ENCODE assay signal across 13 cellular contexts in the genomic region with DNA sequence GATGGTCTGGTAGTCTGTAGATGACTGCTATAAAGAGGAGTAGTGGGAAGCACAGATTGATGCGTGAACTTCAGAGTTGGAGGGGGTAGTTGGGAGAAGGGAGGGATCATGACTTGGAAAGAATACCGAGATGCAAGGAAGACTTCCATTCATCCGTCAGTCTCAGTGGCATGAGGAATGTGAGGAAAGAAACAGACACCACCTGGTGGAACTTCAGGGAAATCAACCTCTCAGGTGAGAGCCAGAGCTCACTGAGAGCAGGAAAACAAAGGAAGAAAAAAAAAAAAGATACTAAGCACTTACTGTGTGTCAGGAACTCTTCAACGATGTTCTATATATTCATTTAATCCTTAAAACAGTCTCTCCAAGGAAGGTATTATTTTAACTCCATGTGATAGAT.
DNase-seq lines count a peak whose midpoint lies in the region; ATAC-seq and TF ChIP-seq lines count a peak whose summit lies in the region.
"Had no signal": no experiment of that assay in that cellular context is flagged by ENCODE, and none has a peak within 500 bp of the region (broad histone marks: within the 10 kb centered on the region; RNA-seq: fewer than 3 reads in every experiment).

No MANE protein-coding gene starts in this region.

- H3K27ac Mint-ChIP-seq in endodermal cell, result no peak overlapping the region
- H3K27ac Mint-ChIP-seq: T-cell had no signal

- H3K27me3 ChIP-seq in endodermal cell (ENCODE audit: control insufficient read depth, insufficient read depth, low read length, poor library complexity, severe bottlenecking), result no peaks in the 10 kb centered on the region
- H3K27me3 ChIP-seq: cardiac muscle cell, sigmoid colon had no signal

- no peaks in the 10 kb centered on the region for H3K27me3 Mint-ChIP-seq in endodermal cell (ENCODE audit: insufficient read depth)
- H3K27me3 Mint-ChIP-seq: T-cell had no signal

- peak; percentile 83 for TF ChIP-seq CTCF in endodermal cell (conservative IDR thresholded peaks at IDR 0.05)

- peak in 2 of 3 experiments; percentile 0 to 41 for DNase-seq in NCI-H1417 (lab: John Stamatoyannopoulos, UW)
- no peak for DNase-seq in NCI-H1417 treated with DMSO at 0.1 percent for 48 hours (lab: John Stamatoyannopoulos, UW)
- DNase-seq in M059J (ENCODE audit: low read depth), result peak; percentile 2
- peak; percentile 68 for DNase-seq in endodermal cell
- DNase-seq in renal cortical epithelial cell (ENCODE audit: low read depth), result peak; percentile 15
- DNase-seq in posterior vena cava (ENCODE audit: low spot score), result no peak
- no peak for DNase-seq in NK-92 treated with Interleukin-12 subunit alpha and Interleukin-12 subunit beta, amount 100 ng/mL, for 24 hours (lab: John Stamatoyannopoulos, UW)
- DNase-seq: activated effector memory CD4-positive, alpha-beta T cell treated with Interleukin-2 at 50 U/mL for 16 hours; sigmoid colon; T-cell had no signal

- H3K9ac ChIP-seq in endodermal cell (ENCODE audit: extremely low read depth, low read length, poor library complexity, severe bottlenecking), result no peak overlapping the region

- 55% methylated on average over 3 of the region's 4 CpGs for WGBS in endodermal cell (ENCODE audit: insufficient coverage in 1 of 2, insufficient read length in 1 of 2), 2 experiments

- no peak overlapping the region for H3K4me3 Mint-ChIP-seq in endodermal cell
- H3K4me3 Mint-ChIP-seq: T-cell had no signal

- no peaks in the 10 kb centered on the region for H3K9me3 ChIP-seq in endodermal cell (ENCODE audit: control insufficient read depth, low read length)
- H3K9me3 ChIP-seq: sigmoid colon, thoracic aorta had no signal

- no peaks in the 10 kb centered on the region for H3K36me3 ChIP-seq in endodermal cell (ENCODE audit: control insufficient read depth, insufficient read depth, low read length)
- H3K36me3 ChIP-seq: cardiac muscle cell, sigmoid colon, thoracic aorta had no signal

- ATAC-seq in HG03439 (IDR thresholded peaks at IDR 0.05; ENCODE audit: unreplicated experiment), result no peak
- ATAC-seq: T-cell had no signal

- H3K4me1 Mint-ChIP-seq in endodermal cell, result no peaks in the 10 kb centered on the region
- H3K4me1 Mint-ChIP-seq: T-cell had no signal

- H3K27ac ChIP-seq in endodermal cell (ENCODE audit: low read depth, low read length), result no peak overlapping the region
- H3K27ac ChIP-seq: cardiac muscle cell, sigmoid colon, thoracic aorta had no signal

- H3K36me3 Mint-ChIP-seq in endodermal cell (ENCODE audit: low read depth), result no peaks in the 10 kb centered on the region
- H3K36me3 Mint-ChIP-seq: T-cell had no signal

- no peaks in the 10 kb centered on the region for H3K4me1 ChIP-seq in endodermal cell (ENCODE audit: control insufficient read depth, insufficient read depth, low read length)
- H3K4me1 ChIP-seq: sigmoid colon had no signal

- H3K9me3 Mint-ChIP-seq in endodermal cell, result no peaks in the 10 kb centered on the region
- H3K9me3 Mint-ChIP-seq: T-cell had no signal

- no peak overlapping the region for H3K4me3 ChIP-seq in endodermal cell (ENCODE audit: low read length)
- H3K4me3 ChIP-seq: cardiac muscle cell, sigmoid colon, thoracic aorta had no signal

- intact Hi-C loops in posterior vena cava (cut with DNase I), result no loop called here

Comparison
In these comparisons a context has a peak if more than half of its experiments do, and no peak if none do; other contexts are left out.
1. DNase-seq: peak in NCI-H1417 (2 of 3), M059J (single experiment), endodermal cell (single experiment) and renal cortical epithelial cell (single experiment); none in NCI-H1417 treated with DMSO at 0.1 percent for 48 hours (single experiment), posterior vena cava (single experiment) and NK-92 treated with Interleukin-12 subunit alpha and Interleukin-12 subunit beta, amount 100 ng/mL, for 24 hours (single experiment).